In the genomic region with DNA sequence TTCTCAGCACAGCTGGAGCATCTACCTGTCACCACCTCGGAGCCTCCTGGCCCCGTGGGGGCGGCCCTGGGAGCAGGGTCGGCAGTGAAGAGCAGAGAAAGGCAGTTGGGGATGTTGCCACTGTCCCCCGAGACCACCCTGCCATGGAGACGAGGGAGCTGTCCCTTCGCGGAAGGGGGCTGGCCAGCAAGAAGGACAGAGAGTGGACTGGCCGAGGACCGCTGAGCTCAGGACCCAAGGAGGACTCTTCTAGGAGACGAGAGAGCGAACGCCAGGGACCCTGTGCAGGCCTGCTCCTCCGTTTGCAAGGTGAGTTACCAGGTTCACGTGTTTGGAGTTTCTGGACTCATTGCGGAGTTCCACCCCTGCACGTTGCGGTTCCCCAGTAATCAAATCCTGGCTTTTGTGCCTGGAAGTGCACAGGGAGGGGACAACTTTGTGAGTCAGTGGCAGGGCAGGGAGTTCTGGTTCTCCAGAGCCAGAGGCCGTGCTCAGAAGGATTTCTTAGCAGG, we compare ENCODE assay signal across 9 cellular contexts. TPM values are rescaled to one million over a fixed set of nuclear protein-coding genes. Genes with fewer than 3 reads are reported as not detected.
DNase-seq lines count a peak whose midpoint lies in the region; ATAC-seq, FAIRE-seq and TF ChIP-seq lines count a peak whose summit lies in the region.
"Had no signal": no experiment of that assay in that cellular context is flagged by ENCODE, and none has a peak within 500 bp of the region (broad histone marks: within the 10 kb centered on the region; RNA-seq: fewer than 3 reads in every experiment).

No MANE protein-coding gene starts in this region.

- no peak overlapping the region for H3K4me3 ChIP-seq in Panc1 (ENCODE audit: low read depth in 2 of 2, low read length in 2 of 2)
- no peak overlapping the region for H3K4me3 ChIP-seq in cardiac muscle cell
- no peak overlapping the region for H3K4me3 ChIP-seq in pancreas

- ATAC-seq in Panc1 (no peak; the same call in 1 of the 2 replicates), pancreas (no peak), GM19455 (IDR thresholded peaks at IDR 0.05; ENCODE audit: unreplicated experiment) (no peak)

- intact Hi-C loops in Panc1 (cut with micrococcal nuclease; ENCODE audit: unreplicated experiment): loop anchor here (5.0 kb wide), 1 partner anchor 119 kb away; no protein-coding TSS in a partner anchor
- intact Hi-C loops in pancreas (cut with DNase I): loop anchor here in 2 of 3 donors (5.0 kb wide), 2 partner anchors 144 to 149 kb away; no protein-coding TSS in a partner anchor

- FAIRE-seq in pancreas (lab: Jason Lieb, UNC): no peak
- FAIRE-seq: RCC 7860 had no signal

- POLR2A ChIA-PET in Panc1 (lab: Charles Lee): interaction anchor here (0.6 kb wide), 1 partner anchor 30 kb away, joined by 13 read pairs; no protein-coding TSS in a partner anchor

- CTCF ChIA-PET in Panc1 (lab: Charles Lee): interaction anchor here (1.3 kb wide), 2 partner anchors 16 to 153 kb away, joined by 5 read pairs; no protein-coding TSS in a partner anchor

- H3K27ac ChIP-seq in Panc1 (ENCODE audit: low read length): peak overlapping the region; percentile 95
- peak overlapping the region; percentile 4 for H3K27ac ChIP-seq in cardiac muscle cell
- H3K27ac ChIP-seq in pancreas: peak overlapping the region; percentile 32 to 62 (median 60)

- no peaks in the 10 kb centered on the region; the same call in 1 of the 2 replicates for H3K9me3 ChIP-seq in Panc1 (ENCODE audit: control insufficient read depth, insufficient read depth, low read depth, low read length)
- H3K9me3 ChIP-seq in cardiac muscle cell (ENCODE audit: low read depth): no peaks in the 10 kb centered on the region
- H3K9me3 ChIP-seq in pancreas: no peaks in the 10 kb centered on the region

- in situ Hi-C loops in Panc1 (cut with HindIII; ENCODE audit: low pct_unique_long_range_greater_than_20kb, low sequenced_read_pairs): no loop called here

- H3K4me1 ChIP-seq in Panc1 (ENCODE audit: control insufficient read depth, insufficient read depth, low read length): peaks cover 59% of the 10 kb centered on the region
- peaks cover 38% of the 10 kb centered on the region for H3K4me1 ChIP-seq in cardiac muscle cell (ENCODE audit: low read depth)
- peaks cover 4 to 28% (median 6%) of the 10 kb centered on the region in 3 donors for H3K4me1 ChIP-seq in pancreas

- 56 to 77% methylated on average over 19 of the region's 19 CpGs for WGBS in pancreas, 2 donors

- H3K36me3 ChIP-seq in Panc1 (ENCODE audit: control insufficient read depth, insufficient read depth, low read length): no peaks in the 10 kb centered on the region; the same call in 1 of the 2 replicates
- H3K36me3 ChIP-seq in cardiac muscle cell: no peaks in the 10 kb centered on the region
- no peaks in the 10 kb centered on the region for H3K36me3 ChIP-seq in pancreas

- H3K27me3 ChIP-seq in Panc1 (ENCODE audit: control insufficient read depth, insufficient read depth, low read length) (no peaks in the 10 kb centered on the region), cardiac muscle cell (no peaks in the 10 kb centered on the region), pancreas (no peaks in the 10 kb centered on the region)

- DNase-seq in A172 (ENCODE audit: low spot score) (peak; percentile 44), Panc1 (ENCODE audit: low read depth, low spot score) (no peak), cardiac muscle cell (ENCODE audit: low read depth in 1 of 2, low spot score in 1 of 2) (peak in 1 of 2 donors; percentile 42), pancreas (peak in 1 of 6 donors; percentile 50), D341Med (ENCODE audit: low spot score) (no peak), NCI-H1092 (lab: John Stamatoyannopoulos, UW) (no peak), activated gamma-delta T cell treated with Interleukin-2 at 50 U/mL for 16 hours (no peak)

- TF ChIP-seq CTCF in Panc1 (IDR thresholded peaks at IDR 0.05) (no peak), cardiac muscle cell (IDR thresholded peaks at IDR 0.05; ENCODE audit: low read depth, low read length) (no peak), pancreas (IDR thresholded peaks at IDR 0.05) (no peak)

- BruUV-seq in Panc1 (replicated peaks; lab: Mats Ljungman, UMichigan): no TSS peak

RNA-seq across cellular contexts. Expression of a gene that starts 5.6 kb away (rescaled TPM):
- 31.0 and 31.9 TPM in 2 replicates for total RNA-seq in A172 (2014; rRNA removed; shearing (Covaris generic))
- total RNA-seq in Panc1 (2021; ENCODE audit: unreplicated experiment) (59.6 TPM), cardiac muscle cell (39.6 and 46.1 TPM in 2 replicates), pancreas (10 to 100 TPM; 10.1 to 22.5 (median 13.5) TPM)
- 68.4 TPM for polyA plus RNA-seq in Panc1 (2012; ENCODE audit: insufficient read length)
- polyA plus RNA-seq in cardiac muscle cell (46.8 and 50.4 TPM in 2 replicates), pancreas (10 to 100 TPM; 42.5 to 46.9 TPM)

Comparison
In these comparisons a context has a peak if more than half of its experiments do, and no peak if none do; other contexts are left out.
1. H3K27ac ChIP-seq: peak in every context shown above with its lines; median percentile 95 in Panc1; 60 in pancreas; 4 in cardiac muscle cell.